ENCODE assay signal across 9 cellular contexts in the genomic region with DNA sequence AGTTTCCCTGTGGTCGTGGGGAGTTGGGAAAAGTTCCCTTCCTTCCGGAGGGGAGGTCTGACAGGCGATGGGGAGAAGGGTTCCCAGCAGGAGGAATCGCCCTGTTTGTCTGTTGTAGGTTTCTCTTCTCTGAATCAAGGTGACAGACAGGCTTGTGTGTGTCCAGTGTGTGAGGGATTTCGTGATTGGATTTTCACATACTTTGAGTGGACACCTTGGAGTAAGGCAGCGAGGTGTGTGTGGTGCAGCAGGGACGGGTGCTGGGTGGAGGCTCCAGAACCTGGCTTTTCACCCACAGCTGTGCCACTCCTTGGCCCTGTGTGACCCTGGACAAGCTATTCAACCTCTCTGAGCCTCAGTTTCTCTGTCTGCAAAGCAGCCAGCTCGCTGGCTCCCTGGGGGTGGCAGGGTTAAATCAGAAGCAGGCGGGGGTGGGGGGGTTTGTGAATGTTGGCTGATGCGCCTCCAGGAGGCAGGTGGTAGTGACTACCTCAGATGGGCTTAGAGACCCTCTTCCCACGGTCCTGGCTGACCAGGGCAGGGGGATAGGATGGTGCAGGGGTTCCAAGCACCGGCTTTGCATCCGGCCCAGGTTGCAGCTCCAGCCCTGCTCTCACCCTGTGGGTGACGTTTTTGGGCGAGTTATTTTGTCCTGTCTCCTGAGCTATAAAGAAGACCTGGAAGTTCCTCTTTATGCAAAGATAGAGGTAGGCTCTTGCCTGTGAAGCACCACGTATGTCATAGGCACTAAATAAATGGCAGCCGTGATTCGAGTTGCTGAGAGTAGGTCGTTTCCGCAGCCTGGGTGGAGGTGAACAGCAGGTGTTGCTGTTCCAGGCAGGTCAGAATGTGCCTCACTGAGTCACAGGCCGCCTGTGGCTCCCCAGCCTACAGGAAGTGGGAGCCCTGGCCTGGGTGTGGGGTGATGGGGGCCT. TPM values are rescaled to one million over a fixed set of nuclear protein-coding genes. Genes with fewer than 3 reads are reported as not detected.
A peak's percentile ranks its signal among the peaks of the same experiment; 100 is the strongest.
DNase-seq lines count a peak whose midpoint lies in the region; ATAC-seq, FAIRE-seq and TF ChIP-seq lines count a peak whose summit lies in the region.
"Had no signal": no experiment of that assay in that cellular context is flagged by ENCODE, and none has a peak within 500 bp of the region (broad histone marks: within the 10 kb centered on the region; RNA-seq: fewer than 3 reads in every experiment).

No MANE protein-coding gene starts in this region.

- H3K9ac ChIP-seq in endothelial cell of umbilical vein (replicated peaks; ENCODE audit: extremely low read depth, insufficient read depth, low read length): no peak overlapping the region

- DNase-seq in AG09309 (ENCODE audit: low read depth) (no peak), NB4 (ENCODE audit: low read depth) (peak; percentile 34), endothelial cell of umbilical vein (ENCODE audit: low read depth, low spot score) (no peak), A172 (ENCODE audit: low spot score) (no peak), dermis blood vessel endothelial cell (no peak), SK-N-DZ (ENCODE audit: low spot score) (no peak)
- DNase-seq: T-helper 1 cell had no signal

- H3K4me2 ChIP-seq in endothelial cell of umbilical vein (ENCODE audit: insufficient read depth, low read length): no peak overlapping the region

- H3K4me1 ChIP-seq in endothelial cell of umbilical vein (ENCODE audit: control insufficient read depth, extremely low read depth, insufficient read depth, low read length): no peaks in the 10 kb centered on the region

- H3K79me2 ChIP-seq in endothelial cell of umbilical vein (ENCODE audit: control insufficient read depth, insufficient read depth, low read length): no peaks in the 10 kb centered on the region

- no peaks in the 10 kb centered on the region for H3K9me3 Mint-ChIP-seq in nephron

- no peak for FAIRE-seq in endothelial cell of umbilical vein (lab: Jason Lieb, UNC)

- CTCF ChIA-PET in endothelial cell of umbilical vein (lab: Charles Lee): no interaction called here

- H3K27me3 Mint-ChIP-seq in nephron (ENCODE audit: low read depth): peaks cover 39% of the 10 kb centered on the region

- peak overlapping the region; percentile 63 for H3K4me3 ChIP-seq in AG09309 (ENCODE audit: control insufficient read depth, low read depth, low read length)
- no peak overlapping the region for H3K4me3 ChIP-seq in NB4 (ENCODE audit: low read depth, low read length)
- H3K4me3 ChIP-seq in endothelial cell of umbilical vein (replicated peaks in 1 of 3; ENCODE audit: insufficient read depth in 1 of 3, low read depth in 1 of 3, low read length in 3 of 3): no peak overlapping the region

- H3K27ac Mint-ChIP-seq in nephron: no peak overlapping the region

- peaks cover 13% of the 10 kb centered on the region for H3K4me1 Mint-ChIP-seq in nephron

- peak overlapping the region; percentile 58 for H2AFZ ChIP-seq in endothelial cell of umbilical vein (ENCODE audit: low read depth, low read length)

- no peaks in the 10 kb centered on the region for H4K20me1 ChIP-seq in endothelial cell of umbilical vein (replicated peaks; ENCODE audit: control insufficient read depth, extremely low read depth, insufficient read depth, low read length)

- dilution Hi-C loops in endothelial cell of umbilical vein (cut with MboI; ENCODE audit: extremely low pct_ligation_motif_present, low sequenced_read_pairs): no loop called here

- TF ChIP-seq CTCF in AG09309 (IDR thresholded peaks at IDR 0.05; ENCODE audit: control insufficient read depth, insufficient read depth, low read depth, low read length, missing control alignments) (no peak), NB4 (IDR thresholded peaks at IDR 0.05; ENCODE audit: low read depth, low read length) (no peak), endothelial cell of umbilical vein (IDR thresholded peaks at IDR 0.05; ENCODE audit: extremely low read depth in 1 of 2, insufficient read depth in 1 of 2, low read depth in 1 of 2, low read length in 2 of 2) (no peak), nephron (IDR thresholded peaks at IDR 0.05; ENCODE audit: unreplicated experiment in 3 of 3) (no peak)

- BruUV-seq in endothelial cell of umbilical vein (replicated peaks; lab: Mats Ljungman, UMichigan): no TSS peak

- no peaks in the 10 kb centered on the region for H3K36me3 Mint-ChIP-seq in nephron (ENCODE audit: low read depth)

- POLR2A ChIA-PET in endothelial cell of umbilical vein (lab: Charles Lee): interaction anchor here (0.7 kb wide), 1 partner anchor 40 kb away, joined by 7 read pairs; no protein-coding TSS in a partner anchor

- peak overlapping the region; percentile 62 to 78 (median 67) for H3K4me3 Mint-ChIP-seq in nephron

- H3K9me1 ChIP-seq in endothelial cell of umbilical vein (replicated peaks; ENCODE audit: control insufficient read depth, extremely low read depth, insufficient read depth, low read length): no peaks in the 10 kb centered on the region

- no peaks in the 10 kb centered on the region for H3K9me3 ChIP-seq in endothelial cell of umbilical vein (replicated peaks; ENCODE audit: control insufficient read depth, insufficient read depth, low read length)

- TF ChIP-seq POLR2A in NB4 (IDR thresholded peaks at IDR 0.05; ENCODE audit: extremely low read depth, insufficient read length): no peak
- no peak for TF ChIP-seq POLR2A in endothelial cell of umbilical vein (IDR thresholded peaks at IDR 0.05; ENCODE audit: low read depth, low read length)

- no peaks in the 10 kb centered on the region for H3K27me3 ChIP-seq in endothelial cell of umbilical vein (ENCODE audit: control insufficient read depth in 2 of 2, insufficient read depth in 2 of 2, low read length in 2 of 2)

- intact Hi-C loops in endothelial cell of umbilical vein (cut with micrococcal nuclease): loop anchor here (2.0 kb wide), 2 partner anchors 69 to 105 kb away; no protein-coding TSS in a partner anchor

- H3K36me3 ChIP-seq in endothelial cell of umbilical vein (ENCODE audit: control insufficient read depth in 2 of 2, extremely low read depth in 1 of 2, insufficient read depth in 2 of 2, low read length in 2 of 2): no peaks in the 10 kb centered on the region

- no peak overlapping the region for H3K27ac ChIP-seq in endothelial cell of umbilical vein (ENCODE audit: insufficient read depth, low read depth, low read length)

- no peak for ATAC-seq in HG03045 (IDR thresholded peaks at IDR 0.05; ENCODE audit: unreplicated experiment)

TF ChIP-seq in endothelial cell of umbilical vein, 7 proteins besides CTCF, POLR2A, EP300 and RAD21:
- TF ChIP-seq MYC (IDR thresholded peaks at IDR 0.05; ENCODE audit: low read depth, low read length) (no peak), FOS (IDR thresholded peaks at IDR 0.05; ENCODE audit: borderline replicate concordance, insufficient read depth, low read length) (no peak), EZH2 (IDR thresholded peaks at IDR 0.05; ENCODE audit: borderline replicate concordance, low read depth, low read length, severe bottlenecking) (no peak), JUN (IDR thresholded peaks at IDR 0.05; ENCODE audit: borderline replicate concordance, insufficient read depth, insufficient read length, low read depth) (no peak), GATA2 (IDR thresholded peaks at IDR 0.05; ENCODE audit: insufficient read depth, insufficient read length, low read depth, low read length) (no peak), POLR2AphosphoS5 (IDR thresholded peaks at IDR 0.05; ENCODE audit: insufficient read depth, low read depth, low read length) (no peak), MAX (IDR thresholded peaks at IDR 0.05; ENCODE audit: insufficient read depth, insufficient read length) (no peak)

RNA-seq across cellular contexts. Expression of gene BDKRB2, which starts 0.7 kb away (rescaled TPM):
- total RNA-seq in endothelial cell of umbilical vein (0.39 and 0.77 TPM in 2 replicates), dermis blood vessel endothelial cell (0.05 and 0.34 TPM in 2 replicates)
- polyA plus RNA-seq in endothelial cell of umbilical vein: 0.08 and 0.22 TPM in 2 replicates
- 0.11 and 0.12 TPM in 2 replicates for polyA plus RNA-seq in endothelial cell of umbilical vein (2011; cell fraction: cytosol; rRNA removed)
- 0.06 and 0.24 TPM in 2 replicates for polyA plus RNA-seq in endothelial cell of umbilical vein (2011; cell fraction: nucleus; rRNA removed)
- polyA plus RNA-seq in endothelial cell of umbilical vein (2012): not detected in 2 replicates
- 0.30 and 3.2 TPM in 2 replicates for polyA minus RNA-seq in endothelial cell of umbilical vein
- 4.3 TPM for polyA minus RNA-seq in endothelial cell of umbilical vein (2011; cell fraction: cytosol; rRNA and poly(A)+ RNA removed)
- 0.14 and 0.19 TPM in 2 replicates for polyA minus RNA-seq in endothelial cell of umbilical vein (2011; cell fraction: nucleus; rRNA and poly(A)+ RNA removed)
- 0.89 and 0.93 TPM in 2 replicates for total RNA-seq in A172 (2014; rRNA removed; shearing (Covaris generic))
- 0.14 and 0.18 TPM in 2 replicates for polyA plus RNA-seq in SK-N-DZ (2014; cell fraction: cytosol; rRNA removed)
- polyA plus RNA-seq in SK-N-DZ (2014; cell fraction: nucleus; rRNA removed): not detected in 2 replicates

RNA-seq across cellular contexts. Expression of gene BDKRB1, which starts 50.7 kb away (rescaled TPM):
- total RNA-seq in endothelial cell of umbilical vein (not detected in 2 replicates), dermis blood vessel endothelial cell (not detected in 2 replicates)
- polyA plus RNA-seq in endothelial cell of umbilical vein: not detected in 2 replicates
- polyA plus RNA-seq in endothelial cell of umbilical vein (2011; cell fraction: cytosol; rRNA removed): not detected in 2 replicates
- polyA plus RNA-seq in endothelial cell of umbilical vein (2011; cell fraction: nucleus; rRNA removed): not detected in 2 replicates
- polyA plus RNA-seq in endothelial cell of umbilical vein (2012): not detected in 2 replicates
- not detected in 2 replicates for polyA minus RNA-seq in endothelial cell of umbilical vein
- 5.8 TPM for polyA minus RNA-seq in endothelial cell of umbilical vein (2011; cell fraction: cytosol; rRNA and poly(A)+ RNA removed)
- polyA minus RNA-seq in endothelial cell of umbilical vein (2011; cell fraction: nucleus; rRNA and poly(A)+ RNA removed): 0.29 TPM in 1 of 2 replicates, not detected in the other
- 3.6 and 6.1 TPM in 2 replicates for total RNA-seq in A172 (2014; rRNA removed; shearing (Covaris generic))
- not detected in 2 replicates for polyA plus RNA-seq in SK-N-DZ (2014; cell fraction: cytosol; rRNA removed)
- polyA plus RNA-seq in SK-N-DZ (2014; cell fraction: nucleus; rRNA removed): not detected in 2 replicates
